In genomic region chr3:38136807-38137614, GRCh38 we compare ENCODE assay signal across 8 cellular contexts. TPM values are rescaled to one million over a fixed set of nuclear protein-coding genes. Genes with fewer than 3 reads are reported as not detected.
DNase-seq lines count a peak whose midpoint lies in the region; ATAC-seq, FAIRE-seq and TF ChIP-seq lines count a peak whose summit lies in the region.

Gene ACAA1 (minus strand): TSS chr3:38137127. CDS start chr3:38137035, 92 bp downstream.

- peaks cover 52% of the 10 kb centered on the region for H3K79me2 ChIP-seq in keratinocyte (ENCODE audit: control insufficient read depth, insufficient read depth, low read length)

- no peaks in the 10 kb centered on the region for H3K9me3 ChIP-seq in keratinocyte (ENCODE audit: control insufficient read depth, low read depth, low read length)

- peaks cover 52% of the 10 kb centered on the region for H3K4me1 ChIP-seq in keratinocyte (ENCODE audit: control insufficient read depth, extremely low read depth, insufficient read depth, low read length)

- H3K4me2 ChIP-seq in keratinocyte (ENCODE audit: control insufficient read depth, extremely low read depth, insufficient read depth, low read depth, low read length), result peak within 1 kb of the TSS; percentile 89

- H2AFZ ChIP-seq in keratinocyte (ENCODE audit: control insufficient read depth, low read length), result peak within 1 kb of the TSS; percentile 87

- H3K4me3 ChIP-seq in keratinocyte (ENCODE audit: control insufficient read depth in 2 of 3, extremely low read depth in 1 of 3, insufficient read depth in 2 of 3, low read depth in 1 of 3, low read length in 3 of 3), result peak within 1 kb of the TSS; percentile 81 to 91 (median 87)

- dilution Hi-C loops in keratinocyte (cut with MboI; ENCODE audit: extremely low pct_ligation_motif_present, low sequenced_read_pairs), result no loop called here

- peaks cover 19 to 41% of the 10 kb centered on the region in 2 experiments for H3K36me3 ChIP-seq in keratinocyte (ENCODE audit: control insufficient read depth in 2 of 2, extremely low read depth in 1 of 2, insufficient read depth in 2 of 2, low read length in 2 of 2)

- DNase-seq in AG20443 (ENCODE audit: low spot score) (peak; percentile 98), NCI-H510A (lab: John Stamatoyannopoulos, UW) (peak; percentile 94), cerebellum (ENCODE audit: low spot score) (peak; percentile 99), keratinocyte (ENCODE audit: low read depth, low spot score) (peak; percentile 90)
- DNase-seq in activated CD4-positive, alpha-beta T cell treated with anti-CD3 and anti-CD28 coated beads for 1 hour, result peak; percentile 95
- peak; percentile 93 for DNase-seq in stimulated activated CD4-positive, alpha-beta T cell treated with anti-CD3 and anti-CD28 coated beads, Interleukin-15, amount 100 ng/mL, for 1 hour (ENCODE audit: low read depth in 1 of 2, low spot score in 1 of 2)

- TF ChIP-seq POLR2A in GM19099 (IDR thresholded peaks at IDR 0.05; ENCODE audit: extremely low read depth, insufficient read length, low read depth), result peak; percentile 83

- H3K27me3 ChIP-seq in keratinocyte (ENCODE audit: control insufficient read depth, extremely low read depth, insufficient read depth, low read length), result no peaks in the 10 kb centered on the region

- TF ChIP-seq CTCF in keratinocyte (optimal IDR thresholded peaks at IDR 0.05 in 1 of 3, IDR thresholded peaks at IDR 0.05 in 1 of 3, conservative IDR thresholded peaks at IDR 0.05 in 1 of 3; ENCODE audit: extremely low read depth in 1 of 3, insufficient read depth in 2 of 3, low read length in 3 of 3), result no peak

- H4K20me1 ChIP-seq in keratinocyte (ENCODE audit: control insufficient read depth, extremely low read depth, insufficient read depth, low read length), result no peaks in the 10 kb centered on the region

- ATAC-seq in HG03432 (IDR thresholded peaks at IDR 0.05; ENCODE audit: unreplicated experiment), result peak; percentile 90

- peak within 1 kb of the TSS; percentile 85 for H3K9ac ChIP-seq in keratinocyte (ENCODE audit: control insufficient read depth, extremely low read depth, insufficient read depth, low read length)

- FAIRE-seq in keratinocyte (lab: Jason Lieb, UNC), result peak; percentile 59

- peak within 1 kb of the TSS; percentile 90 for H3K27ac ChIP-seq in keratinocyte (ENCODE audit: control insufficient read depth, insufficient read depth, low read length)

- no peaks in the 10 kb centered on the region for H3K9me1 ChIP-seq in keratinocyte (ENCODE audit: control insufficient read depth, extremely low read depth, insufficient read depth, low read length)

RNA-seq across cellular contexts. Expression of gene ACAA1, which starts in this region (rescaled TPM):
- 22.4 TPM for total RNA-seq in cerebellum
- 81.4 to 125 TPM (median 85.3 TPM) in 3 replicates for polyA plus RNA-seq in keratinocyte
- 29.4 TPM for polyA plus RNA-seq in keratinocyte (2011; ENCODE audit: low read depth)
- 62.3 and 109 TPM in 2 replicates for polyA plus RNA-seq in keratinocyte (2011; cell fraction: cytosol; rRNA removed)
- polyA plus RNA-seq in keratinocyte (2011; cell fraction: nucleus; rRNA removed), result 152 and 169 TPM in 2 replicates
- polyA plus RNA-seq in keratinocyte (2012; ENCODE audit: low replicate concordance), result 47.3 and 77.6 TPM in 2 replicates
- 58.6 to 84.3 TPM (median 73.0 TPM) in 3 replicates for polyA minus RNA-seq in keratinocyte
- 81.5 TPM for polyA minus RNA-seq in keratinocyte (2011; cell fraction: cytosol; rRNA and poly(A)+ RNA removed)
- 42.1 and 47.1 TPM in 2 replicates for polyA minus RNA-seq in keratinocyte (2011; cell fraction: nucleus; rRNA and poly(A)+ RNA removed)

Comparison
In these comparisons a context has a peak if more than half of its experiments do, and no peak if none do; other contexts are left out.
1. Peak in every context shown above with its lines: DNase-seq, ATAC-seq, H3K4me3 ChIP-seq and H3K27ac ChIP-seq.